ENCODE assay signal across 32 cellular contexts in genomic region chr12:115830633-115831032, GRCh38.
"Had no signal": no experiment of that assay in that cellular context is flagged by ENCODE, and none has a peak within 500 bp of the region (broad histone marks: within the 10 kb centered on the region; RNA-seq: fewer than 3 reads in every experiment).

No MANE protein-coding gene starts in this region.

- ATAC-seq: activated CD8-positive, alpha-beta T cell treated with anti-CD3 and anti-CD28 coated beads for 36 hours; activated naive CD4-positive, alpha-beta T cell treated with anti-CD3 and anti-CD28 coated beads, Interleukin-2, amount 50 U/mL, for 72 hours; activated T-cell treated with anti-CD3 and anti-CD28 coated beads, Interleukin-2, amount 50 U/mL, for 4 hours; activated T-cell treated with anti-CD3 and anti-CD28 coated beads, Interleukin-2, amount 50 U/mL, for 72 hours; activated T-helper 17 cell treated with anti-CD3 and anti-CD28 coated beads, Interleukin-2, amount 50 U/mL, for 72 hours; body of pancreas had no signal

- H3K27me3 ChIP-seq: adrenal gland, body of pancreas, brain microvascular endothelial cell, breast epithelium had no signal

- H3K27ac ChIP-seq: adrenal gland, body of pancreas, brain microvascular endothelial cell, breast epithelium had no signal

- H3K4me3 ChIP-seq: adrenal gland, body of pancreas, breast epithelium had no signal

- DNase-seq: activated B cell treated with CpG ODN at 0.5 μM for 24 hours; activated CD4-positive, alpha-beta memory T cell treated with anti-CD3 and anti-CD28 coated beads for 36 hours; activated CD4-positive, alpha-beta T cell treated with anti-CD3 and anti-CD28 coated beads for 4 hours; activated CD4-positive, alpha-beta T cell treated with anti-CD3 and anti-CD28 coated beads, Interleukin-2, amount 10 ng/mL, durations not matched to agents 24 days and 14 days; activated CD4-positive, alpha-beta T cell treated with anti-CD3 and anti-CD28 coated beads, Interleukin-2, amount 50 U/mL, for 1 hour; activated CD4-positive, alpha-beta T cell treated with anti-CD3 and anti-CD28 coated beads, Interleukin-2, amount 50 U/mL, for 4 hours; activated CD4-positive, CD25-positive, alpha-beta regulatory T cell treated with anti-CD3 and anti-CD28 coated beads, Interleukin-2, amount 50 U/mL, for 72 hours; activated CD8-positive, alpha-beta memory T cell treated with anti-CD3 and anti-CD28 coated beads, Interleukin-2, amount 50 U/mL, for 4 hours; activated CD8-positive, alpha-beta T cell treated with anti-CD3 and anti-CD28 coated beads for 36 hours; activated effector memory CD4-positive, alpha-beta T cell treated with anti-CD3 and anti-CD28 coated beads, Interleukin-2, amount 50 U/mL, for 16 hours; activated gamma-delta T cell treated with Interleukin-2 at 50 U/mL for 16 hours; activated naive CD4-positive, alpha-beta T cell; activated naive CD4-positive, alpha-beta T cell treated with anti-CD3 and anti-CD28 coated beads for 36 hours; activated naive CD4-positive, alpha-beta T cell treated with anti-CD3 and anti-CD28 coated beads, Interleukin-2, amount 50 U/mL, for 16 hours; activated naive CD8-positive, alpha-beta T cell treated with anti-CD3 and anti-CD28 coated beads for 36 hours; activated T-cell treated with anti-CD3 and anti-CD28 coated beads for 4 hours; activated T-cell treated with anti-CD3 and anti-CD28 coated beads, Interleukin-2, amount 50 U/mL, for 1 hour; activated T-cell treated with anti-CD3 and anti-CD28 coated beads, Interleukin-2, amount 50 U/mL, for 4 hours; activated T-cell treated with anti-CD3 and anti-CD28 coated beads, Interleukin-2, amount 50 U/mL, for 72 hours; adrenal gland; amniotic stem cell; aorta; body of pancreas; brain microvascular endothelial cell; central memory CD4-positive, alpha-beta T cell; T-helper 2 cell; T-helper 9 cell had no signal

- FAIRE-seq: astrocyte, colon had no signal

- H3K4me1 ChIP-seq: adrenal gland, body of pancreas, breast epithelium had no signal

- H3K36me3 ChIP-seq: adrenal gland, brain microvascular endothelial cell, breast epithelium had no signal

- H3K9me3 ChIP-seq: adrenal gland, body of pancreas, breast epithelium had no signal
